In genomic region chr11:134632347-134633119, GRCh38 we compare ENCODE assay signal across 2 cellular contexts.
TF ChIP-seq lines count a peak whose summit lies in the region.

No MANE protein-coding gene starts in this region.

TF ChIP-seq in GM23338, 12 proteins besides CTCF, POLR2A, EP300 and RAD21 (continued from another document):
- TF ChIP-seq ZNF462 (CRISPR knock-in tag; IDR thresholded peaks at IDR 0.05) (no peak), ZNF331 (CRISPR knock-in tag; IDR thresholded peaks at IDR 0.05; ENCODE audit: low read depth) (no peak), ETS1 (IDR thresholded peaks at IDR 0.05) (no peak), ZNF114 (CRISPR knock-in tag; IDR thresholded peaks at IDR 0.05) (no peak)
TF ChIP-seq in GM23338: peak in this region for 0.

TF ChIP-seq in WTC11, 78 proteins besides CTCF, POLR2A, EP300 and RAD21 (continued from another document):
- no peak for TF ChIP-seq STAT6 (CRISPR knock-in tag; conservative IDR thresholded peaks at IDR 0.05; ENCODE audit: low read depth)
- no peak for TF ChIP-seq FOXK1 (CRISPR knock-in tag; IDR thresholded peaks at IDR 0.05)
- TF ChIP-seq TEAD1 (CRISPR knock-in tag; IDR thresholded peaks at IDR 0.05) = no peak
- no peak for TF ChIP-seq SOX15 (CRISPR knock-in tag; IDR thresholded peaks at IDR 0.05)
